8 cellular contexts compared by ENCODE assay signal in genomic region chr16:88455610-88456355, GRCh38. TPM values are rescaled to one million over a fixed set of nuclear protein-coding genes. Genes with fewer than 3 reads are reported as not detected.
A peak's percentile ranks its signal among the peaks of the same experiment; 100 is the strongest.
DNase-seq lines count a peak whose midpoint lies in the region; ATAC-seq and TF ChIP-seq lines count a peak whose summit lies in the region.

No MANE protein-coding gene starts in this region.

- H3K27ac Mint-ChIP-seq in activated T-helper 17 cell treated with anti-CD3 and anti-CD28 coated beads, Interleukin-2, amount 50 U/mL, for 72 hours: peak overlapping the region; percentile 93

- H3K4me3 ChIP-seq in BE2C (ENCODE audit: low read depth, low read length): peak overlapping the region; percentile 59
- H3K4me3 ChIP-seq in NT2/D1 (ENCODE audit: insufficient read length, low read depth): peak overlapping the region; percentile 46
- H3K4me3 ChIP-seq in skeletal muscle satellite cell (ENCODE audit: low read length): peak overlapping the region; percentile 71

- H3K9me3 Mint-ChIP-seq in activated T-helper 17 cell treated with anti-CD3 and anti-CD28 coated beads, Interleukin-2, amount 50 U/mL, for 72 hours: no peaks in the 10 kb centered on the region

- no peak for DNase-seq in BE2C
- no peak for DNase-seq in NT2/D1 (ENCODE audit: low read depth, low spot score)
- peak; percentile 63 for DNase-seq in germinal center (ENCODE audit: low spot score)
- DNase-seq in islet precursor cell: no peak

- H3K27me3 ChIP-seq in BE2C (peaks cover 24% of the 10 kb centered on the region), NT2/D1 (ENCODE audit: insufficient read depth, insufficient read length) (peaks cover 60% of the 10 kb centered on the region), skeletal muscle satellite cell (ENCODE audit: control insufficient read depth, insufficient read depth, low read length) (peaks cover 11% of the 10 kb centered on the region)

- peaks cover 5% of the 10 kb centered on the region for H3K4me1 Mint-ChIP-seq in activated T-helper 17 cell treated with anti-CD3 and anti-CD28 coated beads, Interleukin-2, amount 50 U/mL, for 72 hours

- H3K36me3 ChIP-seq in BE2C (no peaks in the 10 kb centered on the region), NT2/D1 (ENCODE audit: insufficient read depth, insufficient read length, low read length) (no peaks in the 10 kb centered on the region), skeletal muscle satellite cell (ENCODE audit: insufficient read depth, low read length) (no peaks in the 10 kb centered on the region)

- H3K4me2 ChIP-seq in skeletal muscle satellite cell (ENCODE audit: low read length): peak overlapping the region; percentile 93

- TF ChIP-seq CTCF in BE2C (IDR thresholded peaks at IDR 0.05; ENCODE audit: low read depth, low read length): no peak

- no peaks in the 10 kb centered on the region for H3K9me3 ChIP-seq in BE2C
- no peaks in the 10 kb centered on the region; the same call in 1 of the 2 replicates for H3K9me3 ChIP-seq in NT2/D1 (ENCODE audit: insufficient read depth, low read length)
- no peaks in the 10 kb centered on the region for H3K9me3 ChIP-seq in skeletal muscle satellite cell (replicated peaks; ENCODE audit: low read length)

- peaks cover 16% of the 10 kb centered on the region for H3K36me3 Mint-ChIP-seq in activated T-helper 17 cell treated with anti-CD3 and anti-CD28 coated beads, Interleukin-2, amount 50 U/mL, for 72 hours (ENCODE audit: low read depth)

- H3K27me3 Mint-ChIP-seq in activated T-helper 17 cell treated with anti-CD3 and anti-CD28 coated beads, Interleukin-2, amount 50 U/mL, for 72 hours: no peaks in the 10 kb centered on the region

- H3K4me1 ChIP-seq in BE2C (peaks cover 9% of the 10 kb centered on the region), NT2/D1 (ENCODE audit: insufficient read depth, insufficient read length) (peaks cover 44% of the 10 kb centered on the region), skeletal muscle satellite cell (ENCODE audit: control insufficient read depth, insufficient read depth, low read length) (peaks cover 32% of the 10 kb centered on the region)

- H3K9ac ChIP-seq in NT2/D1 (ENCODE audit: insufficient read length, low read depth) (peak overlapping the region; percentile 67), skeletal muscle satellite cell (ENCODE audit: low read depth, low read length) (peak overlapping the region; percentile 71)

- peak overlapping the region; percentile 89 for H3K4me3 Mint-ChIP-seq in activated T-helper 17 cell treated with anti-CD3 and anti-CD28 coated beads, Interleukin-2, amount 50 U/mL, for 72 hours

- peak; percentile 22 for ATAC-seq in GM19351 (IDR thresholded peaks at IDR 0.05; ENCODE audit: unreplicated experiment)
- peak; percentile 65 for ATAC-seq in activated T-helper 17 cell treated with anti-CD3 and anti-CD28 coated beads, Interleukin-2, amount 50 U/mL, for 72 hours (replicated peaks)
- ATAC-seq in HG02759 (IDR thresholded peaks at IDR 0.05; ENCODE audit: unreplicated experiment): no peak

RNA-seq across cellular contexts. Expression of gene ZFPM1, which starts 2.7 kb away (rescaled TPM):
- 3.9 TPM for polyA plus RNA-seq in BE2C (2012; ENCODE audit: insufficient read depth, insufficient read length, low read depth)
- 10 to 100 TPM; 12.2 to 22.1 TPM for total RNA-seq in activated T-helper 17 cell treated with anti-CD3 and anti-CD28 coated beads, Interleukin-2, amount 50 U/mL, for 72 hours
- total RNA-seq in skeletal muscle satellite cell (2012; rRNA removed): 1.3 and 1.5 TPM in 2 replicates
